8 cellular contexts compared by ENCODE assay signal in the genomic region with DNA sequence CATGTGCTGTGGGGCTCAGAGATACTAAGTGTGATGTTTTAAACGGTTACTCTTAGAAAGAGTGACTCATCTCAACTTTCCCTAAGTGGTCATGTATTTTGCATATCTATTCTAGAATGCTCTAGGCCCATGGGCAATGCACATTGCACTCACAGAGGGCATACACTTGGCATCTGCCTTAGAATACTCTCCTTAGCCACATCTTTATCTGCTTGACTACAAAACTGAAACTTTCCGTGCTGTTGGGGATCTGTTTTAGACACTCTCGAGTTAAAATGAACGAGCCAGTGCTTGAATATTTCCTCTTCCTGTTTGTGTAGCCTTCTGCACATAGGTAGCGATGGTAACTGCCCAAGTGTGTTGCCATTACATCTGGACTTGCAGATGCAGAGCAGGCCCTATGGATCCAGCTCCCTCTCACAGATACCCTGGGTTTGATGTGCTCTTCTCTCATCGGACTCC.
DNase-seq lines count a peak whose midpoint lies in the region; ATAC-seq, FAIRE-seq and TF ChIP-seq lines count a peak whose summit lies in the region.

No MANE protein-coding gene starts in this region.

- peak overlapping the region; percentile 57 to 81 (median 74) for H3K27ac Mint-ChIP-seq in immature natural killer cell
- no peak overlapping the region for H3K27ac Mint-ChIP-seq in osteocyte (ENCODE audit: unreplicated experiment)
- peak overlapping the region in 2 of 7 donors; percentile 32 to 60 for H3K27ac Mint-ChIP-seq in CD14-positive monocyte

- no peak overlapping the region for H3K4me3 ChIP-seq in pancreas

- intact Hi-C loops in pancreas (cut with DNase I) = loop anchor here in 1 of 3 donors (10.0 kb wide), 1 partner anchor 95 kb away; no protein-coding TSS in a partner anchor
- intact Hi-C loops in CD14-positive monocyte (cut with micrococcal nuclease) = no loop called here

- H3K27ac ChIP-seq in pancreas = no peak overlapping the region

- H3K36me3 Mint-ChIP-seq in immature natural killer cell (no peaks in the 10 kb centered on the region), osteocyte (ENCODE audit: unreplicated experiment) (no peaks in the 10 kb centered on the region), CD14-positive monocyte (peaks cover 0 to 5% of the 10 kb centered on the region in 2 donors)

- no peaks in the 10 kb centered on the region for H3K9me3 ChIP-seq in pancreas

- ATAC-seq in GM18861 (IDR thresholded peaks at IDR 0.05; ENCODE audit: unreplicated experiment) (peak; percentile 85), GM21723 (IDR thresholded peaks at IDR 0.05; ENCODE audit: unreplicated experiment) (peak; percentile 74), HG03565 (IDR thresholded peaks at IDR 0.05; ENCODE audit: unreplicated experiment) (peak; percentile 76), pancreas (no peak)

- WGBS in pancreas, 2 donors = 77% methylated on average over 6 of the region's 6 CpGs

- H3K27me3 Mint-ChIP-seq in immature natural killer cell (ENCODE audit: low read depth in 3 of 3) (peaks cover 2 to 6% (median 3%) of the 10 kb centered on the region in 3 donors), osteocyte (ENCODE audit: unreplicated experiment) (peaks cover 5% of the 10 kb centered on the region), CD14-positive monocyte (ENCODE audit: low read depth in 3 of 3) (peaks cover 0 to 5% (median 4%) of the 10 kb centered on the region in 3 donors)

- H3K4me1 Mint-ChIP-seq in immature natural killer cell (peaks cover 36 to 41% of the 10 kb centered on the region in 2 donors), osteocyte (ENCODE audit: unreplicated experiment) (no peaks in the 10 kb centered on the region), CD14-positive monocyte (peaks cover 44% of the 10 kb centered on the region)

- H3K36me3 ChIP-seq in pancreas = no peaks in the 10 kb centered on the region

- H3K9me3 Mint-ChIP-seq in immature natural killer cell = peaks cover 0 to 3% (median 0%) of the 10 kb centered on the region in 6 donors
- H3K9me3 Mint-ChIP-seq in osteocyte (ENCODE audit: unreplicated experiment) = no peaks in the 10 kb centered on the region
- H3K9me3 Mint-ChIP-seq in CD14-positive monocyte = peaks cover 0 to 9% (median 3%) of the 10 kb centered on the region in 7 donors

- TF ChIP-seq CTCF in pancreas (IDR thresholded peaks at IDR 0.05) (no peak), osteocyte (IDR thresholded peaks at IDR 0.05) (no peak), CD14-positive monocyte (IDR thresholded peaks at IDR 0.05) (no peak)

- H3K4me3 Mint-ChIP-seq in immature natural killer cell (peak overlapping the region; percentile 2 to 51 (median 28)), osteocyte (ENCODE audit: unreplicated experiment) (no peak overlapping the region), CD14-positive monocyte (no peak overlapping the region)

- H3K4me1 ChIP-seq in pancreas = no peaks in the 10 kb centered on the region

- FAIRE-seq in pancreas (lab: Jason Lieb, UNC) = no peak

- DNase-seq in immature natural killer cell (peak; percentile 7 to 26 (median 14)), activated gamma-delta T cell (lab: John Stamatoyannopoulos, UW) (no peak), pancreas (no peak), osteocyte (ENCODE audit: extremely low spot score, unreplicated experiment) (no peak), CD14-positive monocyte (ENCODE audit: low spot score) (no peak)

- H3K27me3 ChIP-seq in pancreas = no peaks in the 10 kb centered on the region

Comparison
In these comparisons a context has a peak if more than half of its experiments do, and no peak if none do; other contexts are left out.
1. ATAC-seq: peak in GM18861 (single experiment), GM21723 (single experiment) and HG03565 (single experiment); none in pancreas (0 of 4).
2. DNase-seq: peak in immature natural killer cell (3 of 3); none in activated gamma-delta T cell (single experiment), pancreas (0 of 6), osteocyte (single experiment) and CD14-positive monocyte (single experiment).
3. H3K4me3 Mint-ChIP-seq: peak in immature natural killer cell (5 of 5); none in osteocyte (single experiment) and CD14-positive monocyte (0 of 2).